Comparison of ENCODE assay signal across 9 cellular contexts in the genomic region with DNA sequence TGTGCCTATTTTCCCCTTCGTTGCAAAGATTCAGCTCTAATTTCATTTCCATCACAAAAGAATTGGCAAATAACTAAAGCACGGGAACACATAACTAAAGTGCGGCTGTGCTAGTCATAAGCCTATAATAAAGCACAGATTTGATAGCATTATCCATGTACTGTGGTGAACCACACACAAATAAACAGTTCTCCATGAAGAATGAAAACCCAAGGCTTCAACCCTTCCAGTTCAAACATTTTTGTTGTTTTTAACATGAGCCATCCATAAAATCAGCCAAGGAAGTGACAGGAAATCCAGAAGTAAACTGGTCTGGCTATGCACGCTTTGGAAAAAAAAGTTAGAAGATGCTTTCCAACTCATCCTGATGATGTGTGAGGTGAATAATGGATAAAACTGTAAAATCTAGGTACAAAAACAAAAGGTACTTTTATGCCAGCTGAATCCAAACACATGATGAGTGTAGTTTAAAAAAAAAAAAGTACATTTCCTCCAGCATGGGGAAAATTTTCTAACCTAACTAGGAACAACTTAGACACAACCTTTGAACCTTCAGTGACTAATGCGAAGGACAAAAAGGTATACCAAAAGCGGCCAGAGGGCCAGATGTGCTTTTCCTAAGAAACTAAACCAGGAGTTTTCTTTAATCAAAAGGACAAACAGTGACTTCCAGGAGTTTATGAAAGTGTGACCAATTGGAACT. TPM values are rescaled to one million over a fixed set of nuclear protein-coding genes. Genes with fewer than 3 reads are reported as not detected.
DNase-seq lines count a peak whose midpoint lies in the region; ATAC-seq and TF ChIP-seq lines count a peak whose summit lies in the region.
"Had no signal": no experiment of that assay in that cellular context is flagged by ENCODE, and none has a peak within 500 bp of the region (broad histone marks: within the 10 kb centered on the region; RNA-seq: fewer than 3 reads in every experiment).

No MANE protein-coding gene starts in this region.

- H4K20me1 ChIP-seq in GM23248 (ENCODE audit: insufficient read depth) (no peaks in the 10 kb centered on the region), hepatocyte (ENCODE audit: insufficient read depth, poor library complexity, severe bottlenecking) (no peaks in the 10 kb centered on the region)

- H3K79me2 ChIP-seq in GM23248 (ENCODE audit: insufficient read depth) (0 out of 2 replicates have a peak, but pooled peaks cover 5% of the 10 kb centered on the region), hepatocyte (peaks cover 86% of the 10 kb centered on the region)

- no peak for TF ChIP-seq CTCF in hepatocyte (IDR thresholded peaks at IDR 0.05; ENCODE audit: poor library complexity)

- H3K27me3 ChIP-seq in GM23248 (replicated peaks; ENCODE audit: insufficient read depth) (no peaks in the 10 kb centered on the region), hepatocyte (no peaks in the 10 kb centered on the region), subcutaneous abdominal adipose tissue (ENCODE audit: control insufficient read depth in 5 of 5, insufficient read depth in 4 of 5, low read length in 5 of 5) (no peaks in the 10 kb centered on the region)

- in situ Hi-C loops in GM23248 (cut with MboI), result no loop called here

- H3F3A ChIP-seq in GM23248 (ENCODE audit: insufficient read depth), result peaks cover 31% of the 10 kb centered on the region

- H3K9ac ChIP-seq in GM23248 (peak overlapping the region; percentile 71), subcutaneous abdominal adipose tissue (ENCODE audit: low read length in 5 of 5) (no peak overlapping the region)

- ATAC-seq in GM18502 (IDR thresholded peaks at IDR 0.05; ENCODE audit: poor library complexity, unreplicated experiment) (no peak), GM18519 (IDR thresholded peaks at IDR 0.05; ENCODE audit: low FRiP score, unreplicated experiment) (no peak)

- H3K4me3 ChIP-seq in GM23248, result peak overlapping the region; percentile 70
- no peak overlapping the region for H3K4me3 ChIP-seq in hepatocyte
- H3K4me3 ChIP-seq in subcutaneous abdominal adipose tissue (ENCODE audit: low read depth in 1 of 5, low read length in 5 of 5), result peak overlapping the region in 3 of 5 donors; percentile 29 to 60 (median 51)

- H2AFZ ChIP-seq in GM23248 (peak overlapping the region; percentile 80), hepatocyte (no peak overlapping the region)

- H3K4me1 ChIP-seq in GM23248 (ENCODE audit: insufficient read depth) (peaks cover 33% of the 10 kb centered on the region), hepatocyte (ENCODE audit: insufficient read depth) (peaks cover 74% of the 10 kb centered on the region), subcutaneous abdominal adipose tissue (ENCODE audit: control insufficient read depth in 5 of 5, insufficient read depth in 5 of 5, low read length in 5 of 5) (peaks cover 0 to 75% (median 42%) of the 10 kb centered on the region in 5 donors)

- 13 to 18% methylated on average over 6 of the region's 6 CpGs for WGBS in GM23248 (ENCODE audit: low coverage in 1 of 2, low lambda C conversion rate in 2 of 2, missing lambda C conversion rate in 2 of 2), 2 experiments
- WGBS in hepatocyte (ENCODE audit: low lambda C conversion rate, missing lambda C conversion rate), result 34% methylated on average over 6 of the region's 6 CpGs

- no peaks in the 10 kb centered on the region for H3K9me3 ChIP-seq in GM23248 (ENCODE audit: low read depth)
- H3K9me3 ChIP-seq in hepatocyte (ENCODE audit: low read depth), result no peaks in the 10 kb centered on the region
- H3K9me3 ChIP-seq in subcutaneous abdominal adipose tissue (ENCODE audit: control insufficient read depth in 5 of 5, low read length in 5 of 5), result no peaks in the 10 kb centered on the region

- H3K4me2 ChIP-seq in GM23248 (ENCODE audit: unreplicated experiment) (peak overlapping the region; percentile 91), hepatocyte (peak overlapping the region; percentile 68)

- DNase-seq in GM23248 (peak; percentile 77), hepatocyte (ENCODE audit: low spot score) (no peak), GDM1 (lab: John Stamatoyannopoulos, UW) (no peak)
- DNase-seq in activated CD4-positive, alpha-beta T cell treated with anti-CD3 and anti-CD28 coated beads, Interleukin-2, amount 50 U/mL, for 48 hours, result no peak
- DNase-seq: activated naive CD8-positive, alpha-beta T cell treated with anti-CD3 and anti-CD28 coated beads for 36 hours had no signal

- H3K9me2 ChIP-seq in GM23248 (ENCODE audit: insufficient read depth), result no peaks in the 10 kb centered on the region
- no peaks in the 10 kb centered on the region for H3K9me2 ChIP-seq in hepatocyte (replicated peaks; ENCODE audit: insufficient read depth)

- H3K27ac ChIP-seq in GM23248, result peak overlapping the region; percentile 81
- peak overlapping the region; percentile 33 for H3K27ac ChIP-seq in angular gyrus (ENCODE audit: low read depth, low read length)
- H3K27ac ChIP-seq in hepatocyte, result peak overlapping the region; percentile 77
- peak overlapping the region; percentile 3 for H3K27ac ChIP-seq in subcutaneous abdominal adipose tissue (ENCODE audit: low read depth, low read length)

- no peaks in the 10 kb centered on the region for H3K36me3 ChIP-seq in GM23248 (ENCODE audit: low read depth)
- H3K36me3 ChIP-seq in hepatocyte (replicated peaks; ENCODE audit: insufficient read depth, low read depth), result no peaks in the 10 kb centered on the region
- H3K36me3 ChIP-seq in subcutaneous abdominal adipose tissue (ENCODE audit: control insufficient read depth in 5 of 5, insufficient read depth in 5 of 5, low read length in 5 of 5), result no peaks in the 10 kb centered on the region

RNA-seq across cellular contexts. Expression of gene ZNF608, which starts 10.2 kb away (rescaled TPM):
- total RNA-seq in GM23248 (2014; rRNA removed; shearing (Covaris generic)), result 2.1 and 2.4 TPM in 2 replicates
- polyA plus RNA-seq in GM23248 (2016; fragmentation: Nextera tagmentation; extraction: Ambion mirVana) (1.1 and 1.4 TPM in 2 replicates), hepatocyte (12.4 and 19.8 TPM in 2 replicates)
- 28.5 and 30.0 TPM in 2 replicates for total RNA-seq in hepatocyte

Comparison
In these comparisons a context has a peak if more than half of its experiments do, and no peak if none do; other contexts are left out.
1. H3K27ac ChIP-seq: peak in every context shown above with its lines; median percentile 81 in GM23248; 77 in hepatocyte; 33 in angular gyrus; 3 in subcutaneous abdominal adipose tissue.